1 cellular context compared by ENCODE assay signal in the genomic region with DNA sequence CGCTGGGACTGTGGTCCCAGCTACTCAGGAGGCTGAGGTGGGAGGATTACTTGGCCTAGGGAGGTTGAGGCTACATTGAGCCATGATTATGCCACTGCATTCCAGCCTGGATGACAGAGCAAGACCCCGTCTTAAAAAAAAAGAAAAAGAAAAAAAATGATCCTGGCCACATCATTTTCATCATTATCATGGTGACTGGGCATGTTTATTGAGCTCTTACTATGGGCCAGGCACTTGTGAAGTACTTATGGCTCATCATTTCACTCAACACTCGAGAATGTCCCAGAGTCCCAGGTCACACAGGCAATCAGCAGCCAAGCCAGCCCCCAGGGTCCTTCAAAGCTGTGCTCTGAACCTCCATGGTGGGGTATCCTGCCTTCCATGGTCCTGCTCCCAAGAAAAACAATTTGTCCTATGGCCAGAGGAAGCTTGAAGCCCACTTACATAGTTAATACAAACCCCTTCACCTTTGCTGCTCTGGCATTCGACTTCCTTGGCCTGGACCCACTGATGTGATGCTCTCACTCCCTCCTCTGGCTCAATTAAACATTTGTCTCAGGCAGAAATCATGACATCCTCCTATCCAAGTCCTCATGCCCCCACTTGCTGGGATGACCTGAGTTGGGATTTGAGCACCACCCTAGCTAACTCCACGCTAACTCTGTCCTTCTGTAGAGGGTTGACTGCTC.
TF ChIP-seq lines count a peak whose summit lies in the region.

No MANE protein-coding gene starts in this region.

TF ChIP-seq in IMR-90, 13 proteins besides CTCF, POLR2A, EP300 and RAD21:
- peak; percentile 63 for TF ChIP-seq NFE2L2 (IDR thresholded peaks at IDR 0.05; ENCODE audit: low read depth, low read length)
- no peak for TF ChIP-seq SMC3 (IDR thresholded peaks at IDR 0.05; ENCODE audit: low read depth, low read length)
- no peak for TF ChIP-seq RCOR1 (IDR thresholded peaks at IDR 0.05; ENCODE audit: insufficient replicate concordance, low read length)
- TF ChIP-seq, protein P1, sequence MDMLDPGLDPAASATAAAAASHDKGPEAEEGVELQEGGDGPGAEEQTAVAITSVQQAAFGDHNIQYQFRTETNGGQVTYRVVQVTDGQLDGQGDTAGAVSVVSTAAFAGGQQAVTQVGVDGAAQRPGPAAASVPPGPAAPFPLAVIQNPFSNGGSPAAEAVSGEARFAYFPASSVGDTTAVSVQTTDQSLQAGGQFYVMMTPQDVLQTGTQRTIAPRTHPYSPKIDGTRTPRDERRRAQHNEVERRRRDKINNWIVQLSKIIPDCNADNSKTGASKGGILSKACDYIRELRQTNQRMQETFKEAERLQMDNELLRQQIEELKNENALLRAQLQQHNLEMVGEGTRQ (IDR thresholded peaks at IDR 0.05; ENCODE audit: low read depth, low read length) = no peak
